ENCODE assay signal across 25 cellular contexts in the genomic region with DNA sequence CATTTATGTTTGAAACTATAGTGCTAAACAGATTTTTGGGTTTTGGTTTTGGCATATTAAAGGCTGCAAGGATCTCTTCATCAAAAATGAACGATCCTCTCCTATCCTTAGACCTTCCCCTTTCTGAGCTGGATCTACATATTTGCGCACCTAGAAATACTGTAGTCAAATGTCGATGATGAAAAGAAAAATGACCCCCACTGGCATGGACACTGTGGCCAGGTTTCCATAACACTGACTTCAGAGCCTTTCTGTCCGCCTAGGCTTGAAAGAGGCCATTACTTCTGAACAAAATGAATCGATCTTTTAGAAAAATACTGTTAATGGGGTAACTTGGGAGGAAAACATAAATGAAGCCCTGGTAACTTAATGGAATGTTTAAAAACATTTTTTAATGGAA. TPM values are rescaled to one million over a fixed set of nuclear protein-coding genes. Genes with fewer than 3 reads are reported as not detected.
DNase-seq lines count a peak whose midpoint lies in the region; ATAC-seq and TF ChIP-seq lines count a peak whose summit lies in the region.
"Had no signal": no experiment of that assay in that cellular context is flagged by ENCODE, and none has a peak within 500 bp of the region (broad histone marks: within the 10 kb centered on the region; RNA-seq: fewer than 3 reads in every experiment).

No MANE protein-coding gene starts in this region.

- no peaks in the 10 kb centered on the region for H3K36me3 ChIP-seq in endocrine pancreas (ENCODE audit: control insufficient read depth, insufficient read depth, low read length)
- H3K36me3 ChIP-seq in lower lobe of right lung, result peaks cover 6% of the 10 kb centered on the region
- H3K36me3 ChIP-seq in smooth muscle cell (ENCODE audit: low read depth), result no peaks in the 10 kb centered on the region
- no peaks in the 10 kb centered on the region for H3K36me3 ChIP-seq in ascending aorta
- H3K36me3 ChIP-seq: adrenal gland had no signal

- peaks cover 22% of the 10 kb centered on the region for H3K4me1 ChIP-seq in endocrine pancreas (ENCODE audit: control insufficient read depth, insufficient read depth, low read length)
- H3K4me1 ChIP-seq in lower lobe of right lung, result no peaks in the 10 kb centered on the region
- H3K4me1 ChIP-seq in smooth muscle cell (ENCODE audit: low read depth), result peaks cover 51% of the 10 kb centered on the region
- H3K4me1 ChIP-seq in ascending aorta, result no peaks in the 10 kb centered on the region
- H3K4me1 ChIP-seq: adrenal gland had no signal

- ATAC-seq in lower lobe of right lung, result peak in 1 of 2 donors; percentile 13
- ATAC-seq: gastroesophageal sphincter; left cardiac atrium; stimulated activated naive B cell treated with anti-CD40 and anti-IgM and Interleukin-4, amounts not matched to agents 10 μg/mL and 1 μg/mL and 100 μg/mL, for 72 hours had no signal

- H3K9ac ChIP-seq in endocrine pancreas (ENCODE audit: control insufficient read depth, insufficient read depth, low read length) (no peak overlapping the region), smooth muscle cell (ENCODE audit: low read depth) (no peak overlapping the region)
- H3K9ac ChIP-seq: KMS-11 had no signal

- H3K4me3 ChIP-seq in endocrine pancreas (ENCODE audit: control insufficient read depth, insufficient read depth, low read length), result peak overlapping the region; percentile 98
- peak overlapping the region; percentile 53 for H3K4me3 ChIP-seq in lower lobe of right lung
- H3K4me3 ChIP-seq in smooth muscle cell, result peak overlapping the region; percentile 67
- H3K4me3 ChIP-seq in ascending aorta, result no peak overlapping the region
- H3K4me3 ChIP-seq: adrenal gland, cardiac muscle cell, esophagus squamous epithelium, gastroesophageal sphincter, skin epidermis had no signal

- H3K79me2 ChIP-seq in smooth muscle cell (ENCODE audit: low read depth), result peaks cover 49% of the 10 kb centered on the region

- intact Hi-C loops in lower lobe of right lung (cut with DNase I) (no loop called here), ascending aorta (cut with DNase I) (no loop called here)

- H2AFZ ChIP-seq in smooth muscle cell (ENCODE audit: low read depth), result no peak overlapping the region

- H3K9me3 ChIP-seq in endocrine pancreas (ENCODE audit: control insufficient read depth, low read length), result no peaks in the 10 kb centered on the region
- H3K9me3 ChIP-seq in lower lobe of right lung, result no peaks in the 10 kb centered on the region
- no peaks in the 10 kb centered on the region for H3K9me3 ChIP-seq in smooth muscle cell (replicated peaks; ENCODE audit: low read depth)
- H3K9me3 ChIP-seq in ascending aorta, result no peaks in the 10 kb centered on the region
- H3K9me3 ChIP-seq: adrenal gland, esophagus squamous epithelium, gastroesophageal sphincter had no signal

- peaks cover 3% of the 10 kb centered on the region for H4K20me1 ChIP-seq in smooth muscle cell (ENCODE audit: low read depth)

- TF ChIP-seq CTCF in lower lobe of right lung (IDR thresholded peaks at IDR 0.05) (no peak), smooth muscle cell (IDR thresholded peaks at IDR 0.05; ENCODE audit: borderline replicate concordance, insufficient read depth, poor library complexity, severe bottlenecking) (no peak), ascending aorta (IDR thresholded peaks at IDR 0.05) (no peak)

- no peak overlapping the region for H3K4me2 ChIP-seq in smooth muscle cell
- H3K4me2 ChIP-seq: KMS-11 had no signal

- H3F3A ChIP-seq in smooth muscle cell (ENCODE audit: low read depth), result no peaks in the 10 kb centered on the region

- 93% methylated on average over 5 of the region's 5 CpGs for WGBS in smooth muscle cell (ENCODE audit: low lambda C conversion rate)

- H3K27me3 ChIP-seq in endocrine pancreas (ENCODE audit: control insufficient read depth, insufficient read depth, low read length), result no peaks in the 10 kb centered on the region
- no peaks in the 10 kb centered on the region for H3K27me3 ChIP-seq in lower lobe of right lung (ENCODE audit: low read depth)
- H3K27me3 ChIP-seq in smooth muscle cell (ENCODE audit: low read depth), result no peaks in the 10 kb centered on the region
- no peaks in the 10 kb centered on the region for H3K27me3 ChIP-seq in ascending aorta
- H3K27me3 ChIP-seq: adrenal gland, cardiac muscle cell, esophagus squamous epithelium, gastroesophageal sphincter had no signal

- DNase-seq in SK-N-DZ (ENCODE audit: low spot score) (peak; percentile 32), lower lobe of right lung (no peak), smooth muscle cell (lab: John Stamatoyannopoulos, UW; ENCODE audit: unreplicated experiment) (no peak), H4 (ENCODE audit: low spot score) (no peak), GDM1 (lab: John Stamatoyannopoulos, UW) (no peak), ascending aorta (ENCODE audit: low spot score in 2 of 2) (no peak), NCI-H1105 treated with DMSO at 0.1 percent for 48 hours (lab: John Stamatoyannopoulos, UW) (no peak)
- DNase-seq: activated naive CD4-positive, alpha-beta T cell; activated T-cell treated with anti-CD3 and anti-CD28 coated beads, Interleukin-2, amount 50 U/mL, for 24 hours; adrenal gland; CD4-positive, alpha-beta T cell; DMS153; esophagus squamous epithelium; GF-D8; HCEC 1CT; left cardiac atrium; NCI-H187 treated with DMSO at 0.1 percent for 48 hours; NCI-H2227 treated with DMSO at 0.1 percent for 48 hours; stimulated activated naive B cell treated with anti-CD40 and anti-IgM and Interleukin-4, amounts not matched to agents 10 μg/mL and 1 μg/mL and 100 μg/mL, for 72 hours had no signal

- H3K27ac ChIP-seq in lower lobe of right lung (no peak overlapping the region), smooth muscle cell (ENCODE audit: low read depth) (no peak overlapping the region), ascending aorta (no peak overlapping the region)
- H3K27ac ChIP-seq: adrenal gland, cardiac muscle cell, esophagus squamous epithelium, gastroesophageal sphincter, KMS-11, skin epidermis had no signal

RNA-seq across cellular contexts. Expression of a gene that starts 5.7 kb away (rescaled TPM):
- 34.3 and 38.2 TPM in 2 replicates for polyA plus RNA-seq in SK-N-DZ (2014; cell fraction: cytosol; rRNA removed)
- 26.6 and 30.1 TPM in 2 replicates for polyA plus RNA-seq in SK-N-DZ (2014; cell fraction: nucleus; rRNA removed)
- 60.7 TPM for total RNA-seq in lower lobe of right lung
- total RNA-seq in smooth muscle cell, result 24.3 and 24.6 TPM in 2 replicates
- polyA plus RNA-seq in smooth muscle cell, result 13.6 and 15.5 TPM in 2 replicates
- total RNA-seq in H4 (2014; rRNA removed; shearing (Covaris generic)), result 36.5 and 41.9 TPM in 2 replicates
- not detected for total RNA-seq in ascending aorta
- total RNA-seq: CD4-positive, alpha-beta T cell; OCI-LY7 had no signal

Comparison
In these comparisons a context has a peak if more than half of its experiments do, and no peak if none do; other contexts are left out.
1. H3K4me3 ChIP-seq: peak in endocrine pancreas (single experiment), lower lobe of right lung (single experiment) and smooth muscle cell (single experiment); none in ascending aorta (0 of 2).
2. RNA of a gene that starts 5.7 kb away (total RNA-seq): 60.7 TPM in lower lobe of right lung (single experiment), 36.5 to 41.9 TPM in H4 and 24.3 to 24.6 TPM in smooth muscle cell; not detected in ascending aorta (single experiment); every median in the first group is over 10 times any median in the second.